ENCODE assay signal across 1 cellular context in the genomic region with DNA sequence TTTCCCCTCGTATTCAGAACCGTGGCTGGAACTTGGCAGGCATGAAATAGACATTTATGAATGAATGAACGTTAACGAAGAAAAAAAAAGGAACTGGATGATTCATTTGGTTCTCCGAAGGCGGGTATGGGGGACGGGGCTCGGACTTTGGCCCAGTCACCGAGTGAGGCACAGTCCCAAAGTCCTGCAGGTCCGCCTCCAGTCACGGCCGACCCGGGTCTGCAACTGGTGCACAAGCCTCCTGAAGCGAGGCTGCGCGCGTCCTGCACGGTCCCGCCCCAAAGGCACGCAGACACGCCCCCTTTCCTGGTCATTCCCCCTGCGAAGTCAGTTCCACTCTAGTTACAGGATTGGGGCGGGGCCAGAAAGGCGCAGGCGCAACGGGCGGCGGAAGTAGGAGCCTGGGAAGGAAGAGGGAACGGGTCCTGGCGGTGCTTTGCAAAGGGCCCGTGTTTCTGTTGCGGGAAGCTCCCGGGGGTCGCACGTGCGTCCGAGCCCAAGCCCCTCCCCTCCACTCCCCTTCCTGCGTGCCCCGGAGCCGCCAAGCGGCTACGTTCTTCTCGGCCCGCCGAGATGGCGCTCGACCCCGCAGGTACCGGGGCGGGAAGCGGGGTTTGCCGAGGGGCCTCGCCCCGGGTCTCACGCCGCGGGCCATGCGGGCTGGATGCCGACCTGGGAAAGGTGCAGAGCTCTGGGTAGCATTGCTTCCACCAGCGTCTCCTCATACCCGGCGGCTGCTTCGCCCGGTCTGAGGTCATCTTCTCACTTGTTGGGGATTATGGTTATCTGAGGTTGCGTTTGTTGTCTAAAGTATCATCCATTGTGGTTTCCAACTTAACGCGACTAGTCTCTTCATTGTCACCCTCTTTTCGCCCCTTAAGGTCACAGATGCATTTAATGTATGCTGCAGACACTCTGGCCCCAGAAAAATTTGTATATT.
TF ChIP-seq lines count a peak whose summit lies in the region.

A gene with protein sequence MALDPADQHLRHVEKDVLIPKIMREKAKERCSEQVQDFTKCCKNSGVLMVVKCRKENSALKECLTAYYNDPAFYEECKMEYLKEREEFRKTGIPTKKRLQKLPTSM (plus strand): TSS at position 399 of the 940 bp plus-strand sequence. CDS start 175 bp downstream, at position 574.

TF ChIP-seq in HepG2, 621 proteins besides CTCF, POLR2A, EP300 and RAD21 (continued from another document and continues in another):
- TF ChIP-seq, protein P1, sequence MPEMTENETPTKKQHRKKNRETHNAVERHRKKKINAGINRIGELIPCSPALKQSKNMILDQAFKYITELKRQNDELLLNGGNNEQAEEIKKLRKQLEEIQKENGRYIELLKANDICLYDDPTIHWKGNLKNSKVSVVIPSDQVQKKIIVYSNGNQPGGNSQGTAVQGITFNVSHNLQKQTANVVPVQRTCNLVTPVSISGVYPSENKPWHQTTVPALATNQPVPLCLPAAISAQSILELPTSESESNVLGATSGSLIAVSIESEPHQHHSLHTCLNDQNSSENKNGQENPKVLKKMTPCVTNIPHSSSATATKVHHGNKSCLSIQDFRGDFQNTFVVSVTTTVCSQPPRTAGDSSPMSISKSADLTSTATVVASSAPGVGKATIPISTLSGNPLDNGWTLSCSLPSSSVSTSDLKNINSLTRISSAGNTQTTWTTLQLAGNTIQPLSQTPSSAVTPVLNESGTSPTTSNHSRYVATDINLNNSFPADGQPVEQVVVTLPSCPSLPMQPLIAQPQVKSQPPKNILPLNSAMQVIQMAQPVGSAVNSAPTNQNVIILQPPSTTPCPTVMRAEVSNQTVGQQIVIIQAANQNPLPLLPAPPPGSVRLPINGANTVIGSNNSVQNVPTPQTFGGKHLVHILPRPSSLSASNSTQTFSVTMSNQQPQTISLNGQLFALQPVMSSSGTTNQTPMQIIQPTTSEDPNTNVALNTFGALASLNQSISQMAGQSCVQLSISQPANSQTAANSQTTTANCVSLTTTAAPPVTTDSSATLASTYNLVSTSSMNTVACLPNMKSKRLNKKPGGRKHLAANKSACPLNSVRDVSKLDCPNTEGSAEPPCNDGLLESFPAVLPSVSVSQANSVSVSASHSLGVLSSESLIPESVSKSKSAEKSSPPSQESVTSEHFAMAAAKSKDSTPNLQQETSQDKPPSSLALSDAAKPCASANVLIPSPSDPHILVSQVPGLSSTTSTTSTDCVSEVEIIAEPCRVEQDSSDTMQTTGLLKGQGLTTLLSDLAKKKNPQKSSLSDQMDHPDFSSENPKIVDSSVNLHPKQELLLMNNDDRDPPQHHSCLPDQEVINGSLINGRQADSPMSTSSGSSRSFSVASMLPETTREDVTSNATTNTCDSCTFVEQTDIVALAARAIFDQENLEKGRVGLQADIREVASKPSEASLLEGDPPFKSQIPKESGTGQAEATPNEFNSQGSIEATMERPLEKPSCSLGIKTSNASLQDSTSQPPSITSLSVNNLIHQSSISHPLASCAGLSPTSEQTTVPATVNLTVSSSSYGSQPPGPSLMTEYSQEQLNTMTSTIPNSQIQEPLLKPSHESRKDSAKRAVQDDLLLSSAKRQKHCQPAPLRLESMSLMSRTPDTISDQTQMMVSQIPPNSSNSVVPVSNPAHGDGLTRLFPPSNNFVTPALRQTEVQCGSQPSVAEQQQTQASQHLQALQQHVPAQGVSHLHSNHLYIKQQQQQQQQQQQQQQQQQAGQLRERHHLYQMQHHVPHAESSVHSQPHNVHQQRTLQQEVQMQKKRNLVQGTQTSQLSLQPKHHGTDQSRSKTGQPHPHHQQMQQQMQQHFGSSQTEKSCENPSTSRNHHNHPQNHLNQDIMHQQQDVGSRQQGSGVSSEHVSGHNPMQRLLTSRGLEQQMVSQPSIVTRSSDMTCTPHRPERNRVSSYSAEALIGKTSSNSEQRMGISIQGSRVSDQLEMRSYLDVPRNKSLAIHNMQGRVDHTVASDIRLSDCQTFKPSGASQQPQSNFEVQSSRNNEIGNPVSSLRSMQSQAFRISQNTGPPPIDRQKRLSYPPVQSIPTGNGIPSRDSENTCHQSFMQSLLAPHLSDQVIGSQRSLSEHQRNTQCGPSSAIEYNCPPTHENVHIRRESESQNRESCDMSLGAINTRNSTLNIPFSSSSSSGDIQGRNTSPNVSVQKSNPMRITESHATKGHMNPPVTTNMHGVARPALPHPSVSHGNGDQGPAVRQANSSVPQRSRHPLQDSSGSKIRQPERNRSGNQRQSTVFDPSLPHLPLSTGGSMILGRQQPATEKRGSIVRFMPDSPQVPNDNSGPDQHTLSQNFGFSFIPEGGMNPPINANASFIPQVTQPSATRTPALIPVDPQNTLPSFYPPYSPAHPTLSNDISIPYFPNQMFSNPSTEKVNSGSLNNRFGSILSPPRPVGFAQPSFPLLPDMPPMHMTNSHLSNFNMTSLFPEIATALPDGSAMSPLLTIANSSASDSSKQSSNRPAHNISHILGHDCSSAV (CRISPR knock-in tag; IDR thresholded peaks at IDR 0.05; ENCODE audit: borderline replicate concordance), result 0 out of 2 replicates have a peak, but pooled peaks have one; percentile 32
- TF ChIP-seq PHF20 (CRISPR knock-in tag; IDR thresholded peaks at IDR 0.05) (peak; percentile 77), ZNF33A (CRISPR knock-in tag; IDR thresholded peaks at IDR 0.05; ENCODE audit: borderline replicate concordance) (no peak), PHF8 (CRISPR knock-in tag; IDR thresholded peaks at IDR 0.05) (peak; percentile 95), ZZZ3 (CRISPR knock-in tag; IDR thresholded peaks at IDR 0.05; ENCODE audit: borderline replicate concordance) (peak; percentile 53; the same call in 1 of the 2 replicates), ZNF251 (CRISPR knock-in tag; IDR thresholded peaks at IDR 0.05) (no peak), ZNF124 (CRISPR knock-in tag; IDR thresholded peaks at IDR 0.05) (peak; percentile 56; the same call in 1 of the 2 replicates), ZFP36L1 (CRISPR knock-in tag; IDR thresholded peaks at IDR 0.05) (no peak)
- TF ChIP-seq, protein P2, sequence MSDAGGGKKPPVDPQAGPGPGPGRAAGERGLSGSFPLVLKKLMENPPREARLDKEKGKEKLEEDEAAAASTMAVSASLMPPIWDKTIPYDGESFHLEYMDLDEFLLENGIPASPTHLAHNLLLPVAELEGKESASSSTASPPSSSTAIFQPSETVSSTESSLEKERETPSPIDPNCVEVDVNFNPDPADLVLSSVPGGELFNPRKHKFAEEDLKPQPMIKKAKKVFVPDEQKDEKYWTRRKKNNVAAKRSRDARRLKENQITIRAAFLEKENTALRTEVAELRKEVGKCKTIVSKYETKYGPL (CRISPR knock-in tag; IDR thresholded peaks at IDR 0.05), result peak; percentile 46; the same call in 1 of the 2 replicates
- TF ChIP-seq, protein P3, sequence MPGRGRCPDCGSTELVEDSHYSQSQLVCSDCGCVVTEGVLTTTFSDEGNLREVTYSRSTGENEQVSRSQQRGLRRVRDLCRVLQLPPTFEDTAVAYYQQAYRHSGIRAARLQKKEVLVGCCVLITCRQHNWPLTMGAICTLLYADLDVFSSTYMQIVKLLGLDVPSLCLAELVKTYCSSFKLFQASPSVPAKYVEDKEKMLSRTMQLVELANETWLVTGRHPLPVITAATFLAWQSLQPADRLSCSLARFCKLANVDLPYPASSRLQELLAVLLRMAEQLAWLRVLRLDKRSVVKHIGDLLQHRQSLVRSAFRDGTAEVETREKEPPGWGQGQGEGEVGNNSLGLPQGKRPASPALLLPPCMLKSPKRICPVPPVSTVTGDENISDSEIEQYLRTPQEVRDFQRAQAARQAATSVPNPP (CRISPR knock-in tag; IDR thresholded peaks at IDR 0.05), result no peak
- TF ChIP-seq, protein P4, sequence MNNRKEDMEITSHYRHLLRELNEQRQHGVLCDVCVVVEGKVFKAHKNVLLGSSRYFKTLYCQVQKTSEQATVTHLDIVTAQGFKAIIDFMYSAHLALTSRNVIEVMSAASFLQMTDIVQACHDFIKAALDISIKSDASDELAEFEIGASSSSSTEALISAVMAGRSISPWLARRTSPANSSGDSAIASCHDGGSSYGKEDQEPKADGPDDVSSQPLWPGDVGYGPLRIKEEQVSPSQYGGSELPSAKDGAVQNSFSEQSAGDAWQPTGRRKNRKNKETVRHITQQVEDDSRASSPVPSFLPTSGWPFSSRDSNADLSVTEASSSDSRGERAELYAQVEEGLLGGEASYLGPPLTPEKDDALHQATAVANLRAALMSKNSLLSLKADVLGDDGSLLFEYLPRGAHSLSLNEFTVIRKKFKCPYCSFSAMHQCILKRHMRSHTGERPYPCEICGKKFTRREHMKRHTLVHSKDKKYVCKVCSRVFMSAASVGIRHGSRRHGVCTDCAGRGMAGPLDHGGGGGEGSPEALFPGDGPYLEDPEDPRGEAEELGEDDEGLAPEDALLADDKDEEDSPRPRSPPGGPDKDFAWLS (CRISPR knock-in tag; IDR thresholded peaks at IDR 0.05; ENCODE audit: borderline replicate concordance), result peak; percentile 58; the same call in 1 of the 2 replicates
- TF ChIP-seq, protein P5, sequence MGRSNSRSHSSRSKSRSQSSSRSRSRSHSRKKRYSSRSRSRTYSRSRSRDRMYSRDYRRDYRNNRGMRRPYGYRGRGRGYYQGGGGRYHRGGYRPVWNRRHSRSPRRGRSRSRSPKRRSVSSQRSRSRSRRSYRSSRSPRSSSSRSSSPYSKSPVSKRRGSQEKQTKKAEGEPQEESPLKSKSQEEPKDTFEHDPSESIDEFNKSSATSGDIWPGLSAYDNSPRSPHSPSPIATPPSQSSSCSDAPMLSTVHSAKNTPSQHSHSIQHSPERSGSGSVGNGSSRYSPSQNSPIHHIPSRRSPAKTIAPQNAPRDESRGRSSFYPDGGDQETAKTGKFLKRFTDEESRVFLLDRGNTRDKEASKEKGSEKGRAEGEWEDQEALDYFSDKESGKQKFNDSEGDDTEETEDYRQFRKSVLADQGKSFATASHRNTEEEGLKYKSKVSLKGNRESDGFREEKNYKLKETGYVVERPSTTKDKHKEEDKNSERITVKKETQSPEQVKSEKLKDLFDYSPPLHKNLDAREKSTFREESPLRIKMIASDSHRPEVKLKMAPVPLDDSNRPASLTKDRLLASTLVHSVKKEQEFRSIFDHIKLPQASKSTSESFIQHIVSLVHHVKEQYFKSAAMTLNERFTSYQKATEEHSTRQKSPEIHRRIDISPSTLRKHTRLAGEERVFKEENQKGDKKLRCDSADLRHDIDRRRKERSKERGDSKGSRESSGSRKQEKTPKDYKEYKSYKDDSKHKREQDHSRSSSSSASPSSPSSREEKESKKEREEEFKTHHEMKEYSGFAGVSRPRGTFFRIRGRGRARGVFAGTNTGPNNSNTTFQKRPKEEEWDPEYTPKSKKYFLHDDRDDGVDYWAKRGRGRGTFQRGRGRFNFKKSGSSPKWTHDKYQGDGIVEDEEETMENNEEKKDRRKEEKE (IDR thresholded peaks at IDR 0.05), result no peak
- TF ChIP-seq, protein P6, sequence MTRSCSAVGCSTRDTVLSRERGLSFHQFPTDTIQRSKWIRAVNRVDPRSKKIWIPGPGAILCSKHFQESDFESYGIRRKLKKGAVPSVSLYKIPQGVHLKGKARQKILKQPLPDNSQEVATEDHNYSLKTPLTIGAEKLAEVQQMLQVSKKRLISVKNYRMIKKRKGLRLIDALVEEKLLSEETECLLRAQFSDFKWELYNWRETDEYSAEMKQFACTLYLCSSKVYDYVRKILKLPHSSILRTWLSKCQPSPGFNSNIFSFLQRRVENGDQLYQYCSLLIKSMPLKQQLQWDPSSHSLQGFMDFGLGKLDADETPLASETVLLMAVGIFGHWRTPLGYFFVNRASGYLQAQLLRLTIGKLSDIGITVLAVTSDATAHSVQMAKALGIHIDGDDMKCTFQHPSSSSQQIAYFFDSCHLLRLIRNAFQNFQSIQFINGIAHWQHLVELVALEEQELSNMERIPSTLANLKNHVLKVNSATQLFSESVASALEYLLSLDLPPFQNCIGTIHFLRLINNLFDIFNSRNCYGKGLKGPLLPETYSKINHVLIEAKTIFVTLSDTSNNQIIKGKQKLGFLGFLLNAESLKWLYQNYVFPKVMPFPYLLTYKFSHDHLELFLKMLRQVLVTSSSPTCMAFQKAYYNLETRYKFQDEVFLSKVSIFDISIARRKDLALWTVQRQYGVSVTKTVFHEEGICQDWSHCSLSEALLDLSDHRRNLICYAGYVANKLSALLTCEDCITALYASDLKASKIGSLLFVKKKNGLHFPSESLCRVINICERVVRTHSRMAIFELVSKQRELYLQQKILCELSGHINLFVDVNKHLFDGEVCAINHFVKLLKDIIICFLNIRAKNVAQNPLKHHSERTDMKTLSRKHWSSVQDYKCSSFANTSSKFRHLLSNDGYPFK (CRISPR knock-in tag; IDR thresholded peaks at IDR 0.05; ENCODE audit: borderline replicate concordance), result peak; percentile 83; the same call in 1 of the 2 replicates
- TF ChIP-seq, protein P7, sequence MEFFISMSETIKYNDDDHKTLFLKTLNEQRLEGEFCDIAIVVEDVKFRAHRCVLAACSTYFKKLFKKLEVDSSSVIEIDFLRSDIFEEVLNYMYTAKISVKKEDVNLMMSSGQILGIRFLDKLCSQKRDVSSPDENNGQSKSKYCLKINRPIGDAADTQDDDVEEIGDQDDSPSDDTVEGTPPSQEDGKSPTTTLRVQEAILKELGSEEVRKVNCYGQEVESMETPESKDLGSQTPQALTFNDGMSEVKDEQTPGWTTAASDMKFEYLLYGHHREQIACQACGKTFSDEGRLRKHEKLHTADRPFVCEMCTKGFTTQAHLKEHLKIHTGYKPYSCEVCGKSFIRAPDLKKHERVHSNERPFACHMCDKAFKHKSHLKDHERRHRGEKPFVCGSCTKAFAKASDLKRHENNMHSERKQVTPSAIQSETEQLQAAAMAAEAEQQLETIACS (CRISPR knock-in tag; IDR thresholded peaks at IDR 0.05), result no peak; the same call in 1 of the 2 replicates
- TF ChIP-seq, protein P8, sequence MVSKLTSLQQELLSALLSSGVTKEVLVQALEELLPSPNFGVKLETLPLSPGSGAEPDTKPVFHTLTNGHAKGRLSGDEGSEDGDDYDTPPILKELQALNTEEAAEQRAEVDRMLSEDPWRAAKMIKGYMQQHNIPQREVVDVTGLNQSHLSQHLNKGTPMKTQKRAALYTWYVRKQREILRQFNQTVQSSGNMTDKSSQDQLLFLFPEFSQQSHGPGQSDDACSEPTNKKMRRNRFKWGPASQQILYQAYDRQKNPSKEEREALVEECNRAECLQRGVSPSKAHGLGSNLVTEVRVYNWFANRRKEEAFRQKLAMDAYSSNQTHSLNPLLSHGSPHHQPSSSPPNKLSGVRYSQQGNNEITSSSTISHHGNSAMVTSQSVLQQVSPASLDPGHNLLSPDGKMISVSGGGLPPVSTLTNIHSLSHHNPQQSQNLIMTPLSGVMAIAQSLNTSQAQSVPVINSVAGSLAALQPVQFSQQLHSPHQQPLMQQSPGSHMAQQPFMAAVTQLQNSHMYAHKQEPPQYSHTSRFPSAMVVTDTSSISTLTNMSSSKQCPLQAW (CRISPR knock-in tag; IDR thresholded peaks at IDR 0.05), result peak; percentile 87
- TF ChIP-seq, protein P9, sequence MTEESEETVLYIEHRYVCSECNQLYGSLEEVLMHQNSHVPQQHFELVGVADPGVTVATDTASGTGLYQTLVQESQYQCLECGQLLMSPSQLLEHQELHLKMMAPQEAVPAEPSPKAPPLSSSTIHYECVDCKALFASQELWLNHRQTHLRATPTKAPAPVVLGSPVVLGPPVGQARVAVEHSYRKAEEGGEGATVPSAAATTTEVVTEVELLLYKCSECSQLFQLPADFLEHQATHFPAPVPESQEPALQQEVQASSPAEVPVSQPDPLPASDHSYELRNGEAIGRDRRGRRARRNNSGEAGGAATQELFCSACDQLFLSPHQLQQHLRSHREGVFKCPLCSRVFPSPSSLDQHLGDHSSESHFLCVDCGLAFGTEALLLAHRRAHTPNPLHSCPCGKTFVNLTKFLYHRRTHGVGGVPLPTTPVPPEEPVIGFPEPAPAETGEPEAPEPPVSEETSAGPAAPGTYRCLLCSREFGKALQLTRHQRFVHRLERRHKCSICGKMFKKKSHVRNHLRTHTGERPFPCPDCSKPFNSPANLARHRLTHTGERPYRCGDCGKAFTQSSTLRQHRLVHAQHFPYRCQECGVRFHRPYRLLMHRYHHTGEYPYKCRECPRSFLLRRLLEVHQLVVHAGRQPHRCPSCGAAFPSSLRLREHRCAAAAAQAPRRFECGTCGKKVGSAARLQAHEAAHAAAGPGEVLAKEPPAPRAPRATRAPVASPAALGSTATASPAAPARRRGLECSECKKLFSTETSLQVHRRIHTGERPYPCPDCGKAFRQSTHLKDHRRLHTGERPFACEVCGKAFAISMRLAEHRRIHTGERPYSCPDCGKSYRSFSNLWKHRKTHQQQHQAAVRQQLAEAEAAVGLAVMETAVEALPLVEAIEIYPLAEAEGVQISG (CRISPR knock-in tag; IDR thresholded peaks at IDR 0.05), result peak; percentile 87
